31 cellular contexts compared by ENCODE assay signal in the genomic region with DNA sequence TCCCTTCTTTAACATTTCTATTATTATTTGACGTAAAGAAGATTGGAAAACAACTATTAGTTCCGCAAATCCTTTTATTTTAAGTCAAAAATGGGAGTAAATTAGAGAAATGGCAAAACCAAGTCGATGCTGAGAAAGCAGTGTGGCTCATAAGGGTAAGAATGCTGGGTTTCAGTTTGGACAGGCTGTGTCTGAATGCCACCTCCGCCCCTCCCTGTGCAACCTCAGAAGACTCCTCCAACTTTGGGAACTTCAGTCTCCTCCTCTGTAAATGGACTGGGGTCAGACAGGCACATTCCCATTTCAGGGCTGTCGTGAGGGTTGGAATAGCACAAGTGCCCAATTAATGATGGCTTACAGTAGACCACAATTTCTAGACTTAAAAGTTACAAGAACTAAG.
"Had no signal": no experiment of that assay in that cellular context is flagged by ENCODE, and none has a peak within 500 bp of the region (broad histone marks: within the 10 kb centered on the region; RNA-seq: fewer than 3 reads in every experiment).

No MANE protein-coding gene starts in this region.

- H3K9me3 Mint-ChIP-seq: activated B cell treated with CpG ODN at 0.5 μM for 24 hours; activated CD4-positive, alpha-beta memory T cell treated with anti-CD3 and anti-CD28 coated beads for 36 hours; activated CD4-positive, alpha-beta T cell treated with anti-CD3 and anti-CD28 coated beads, Interleukin-2, amount 10 ng/mL, durations not matched to agents 24 days and 14 days; activated CD8-positive, alpha-beta T cell treated with anti-CD3 and anti-CD28 coated beads for 36 hours; activated naive CD4-positive, alpha-beta T cell treated with anti-CD3 and anti-CD28 coated beads for 36 hours; activated naive CD4-positive, alpha-beta T cell treated with anti-CD3 and anti-CD28 coated beads, Interleukin-2, amount 50 U/mL, for 72 hours; activated naive CD8-positive, alpha-beta T cell treated with anti-CD3 and anti-CD28 coated beads for 36 hours; activated T-cell treated with anti-CD3 and anti-CD28 coated beads, Interleukin-2, amount 50 U/mL, for 4 hours; activated T-cell treated with anti-CD3 and anti-CD28 coated beads, Interleukin-2, amount 50 U/mL, for 72 hours; activated T-helper 1 cell treated with anti-CD3 and anti-CD28 coated beads, Interleukin-12 subunit alpha, Interleukin-12 subunit beta, Interleukin-2, Interleukin-4 antibody, amounts not matched to agents 30 ng/mL and 10 ng/mL and 1 ng/mL, durations not matched to agents 14 hours and 24 hours and 36 hours; activated T-helper 17 cell treated with anti-CD3 and anti-CD28 coated beads, Interleukin-2, amount 50 U/mL, for 72 hours; central memory CD8-positive, alpha-beta T cell; T-cell had no signal

- DNase-seq: activated B cell treated with CpG ODN at 0.5 μM for 24 hours; activated CD4-positive, alpha-beta memory T cell treated with anti-CD3 and anti-CD28 coated beads for 36 hours; activated CD4-positive, alpha-beta T cell treated with anti-CD3 and anti-CD28 coated beads for 4 hours; activated CD4-positive, alpha-beta T cell treated with anti-CD3 and anti-CD28 coated beads, Interleukin-2, amount 10 ng/mL, durations not matched to agents 24 days and 14 days; activated CD4-positive, alpha-beta T cell treated with anti-CD3 and anti-CD28 coated beads, Interleukin-2, amount 50 U/mL, for 1 hour; activated CD4-positive, alpha-beta T cell treated with anti-CD3 and anti-CD28 coated beads, Interleukin-2, amount 50 U/mL, for 4 hours; activated CD4-positive, CD25-positive, alpha-beta regulatory T cell treated with anti-CD3 and anti-CD28 coated beads, Interleukin-2, amount 50 U/mL, for 72 hours; activated CD8-positive, alpha-beta T cell treated with anti-CD3 and anti-CD28 coated beads for 36 hours; activated effector memory CD4-positive, alpha-beta T cell treated with anti-CD3 and anti-CD28 coated beads, Interleukin-2, amount 50 U/mL, for 16 hours; activated gamma-delta T cell treated with Interleukin-2 at 50 U/mL for 16 hours; activated naive CD4-positive, alpha-beta T cell; activated naive CD4-positive, alpha-beta T cell treated with anti-CD3 and anti-CD28 coated beads for 36 hours; activated naive CD4-positive, alpha-beta T cell treated with anti-CD3 and anti-CD28 coated beads, Interleukin-2, amount 50 U/mL, for 16 hours; activated naive CD8-positive, alpha-beta T cell treated with anti-CD3 and anti-CD28 coated beads for 36 hours; activated T-cell treated with anti-CD3 and anti-CD28 coated beads for 4 hours; activated T-cell treated with anti-CD3 and anti-CD28 coated beads, Interleukin-2, amount 50 U/mL, for 1 hour; activated T-cell treated with anti-CD3 and anti-CD28 coated beads, Interleukin-2, amount 50 U/mL, for 4 hours; activated T-cell treated with anti-CD3 and anti-CD28 coated beads, Interleukin-2, amount 50 U/mL, for 72 hours; adrenal gland; amniotic stem cell; caudate nucleus; cerebellar nuclear complex; T-cell; T-helper 17 cell; T1000 had no signal

- H3K4me3 Mint-ChIP-seq: activated B cell treated with CpG ODN at 0.5 μM for 24 hours; activated CD4-positive, alpha-beta memory T cell treated with anti-CD3 and anti-CD28 coated beads for 36 hours; activated CD4-positive, alpha-beta T cell treated with anti-CD3 and anti-CD28 coated beads, Interleukin-2, amount 10 ng/mL, durations not matched to agents 24 days and 14 days; activated CD8-positive, alpha-beta memory T cell treated with anti-CD3 and anti-CD28 coated beads, Interleukin-2, amount 10 ng/mL, durations not matched to agents 7 days and 5 days; activated CD8-positive, alpha-beta T cell treated with anti-CD3 and anti-CD28 coated beads for 36 hours; activated naive CD4-positive, alpha-beta T cell treated with anti-CD3 and anti-CD28 coated beads for 36 hours; activated naive CD8-positive, alpha-beta T cell treated with anti-CD3 and anti-CD28 coated beads for 36 hours; activated T-cell treated with anti-CD3 and anti-CD28 coated beads, Interleukin-2, amount 50 U/mL, for 4 hours; activated T-cell treated with anti-CD3 and anti-CD28 coated beads, Interleukin-2, amount 50 U/mL, for 72 hours; activated T-helper 1 cell treated with anti-CD3 and anti-CD28 coated beads, Interleukin-12 subunit alpha, Interleukin-12 subunit beta, Interleukin-2, Interleukin-4 antibody, amounts not matched to agents 30 ng/mL and 10 ng/mL and 1 ng/mL, durations not matched to agents 14 hours and 24 hours and 36 hours; activated T-helper 17 cell treated with anti-CD3 and anti-CD28 coated beads, Interleukin-2, amount 50 U/mL, for 72 hours; brain; central memory CD8-positive, alpha-beta T cell; T-cell; T-helper 17 cell had no signal

- H3K36me3 Mint-ChIP-seq: activated CD4-positive, alpha-beta memory T cell treated with anti-CD3 and anti-CD28 coated beads for 36 hours; activated CD8-positive, alpha-beta memory T cell treated with anti-CD3 and anti-CD28 coated beads, Interleukin-2, amount 10 ng/mL, durations not matched to agents 7 days and 5 days; activated naive CD4-positive, alpha-beta T cell treated with anti-CD3 and anti-CD28 coated beads, Interleukin-2, amount 50 U/mL, for 72 hours; activated naive CD8-positive, alpha-beta T cell treated with anti-CD3 and anti-CD28 coated beads for 36 hours; brain; T-cell had no signal

- H3K4me1 Mint-ChIP-seq: activated B cell treated with CpG ODN at 0.5 μM for 24 hours; activated CD4-positive, alpha-beta T cell treated with anti-CD3 and anti-CD28 coated beads, Interleukin-2, amount 10 ng/mL, durations not matched to agents 24 days and 14 days; activated CD8-positive, alpha-beta memory T cell treated with anti-CD3 and anti-CD28 coated beads, Interleukin-2, amount 10 ng/mL, durations not matched to agents 7 days and 5 days; activated naive CD8-positive, alpha-beta T cell treated with anti-CD3 and anti-CD28 coated beads for 36 hours; activated T-helper 17 cell treated with anti-CD3 and anti-CD28 coated beads, Interleukin-2, amount 50 U/mL, for 72 hours; central memory CD8-positive, alpha-beta T cell; T-cell had no signal

- H3K27ac Mint-ChIP-seq: activated B cell treated with CpG ODN at 0.5 μM for 24 hours; activated CD4-positive, alpha-beta memory T cell treated with anti-CD3 and anti-CD28 coated beads for 36 hours; activated CD4-positive, alpha-beta T cell treated with anti-CD3 and anti-CD28 coated beads, Interleukin-2, amount 10 ng/mL, durations not matched to agents 24 days and 14 days; activated CD8-positive, alpha-beta memory T cell treated with anti-CD3 and anti-CD28 coated beads, Interleukin-2, amount 10 ng/mL, durations not matched to agents 7 days and 5 days; activated CD8-positive, alpha-beta T cell treated with anti-CD3 and anti-CD28 coated beads for 36 hours; activated naive CD4-positive, alpha-beta T cell treated with anti-CD3 and anti-CD28 coated beads for 36 hours; activated naive CD4-positive, alpha-beta T cell treated with anti-CD3 and anti-CD28 coated beads, Interleukin-2, amount 50 U/mL, for 72 hours; activated naive CD8-positive, alpha-beta T cell treated with anti-CD3 and anti-CD28 coated beads for 36 hours; activated T-cell treated with anti-CD3 and anti-CD28 coated beads, Interleukin-2, amount 50 U/mL, for 72 hours; activated T-helper 1 cell treated with anti-CD3 and anti-CD28 coated beads, Interleukin-12 subunit alpha, Interleukin-12 subunit beta, Interleukin-2, Interleukin-4 antibody, amounts not matched to agents 30 ng/mL and 10 ng/mL and 1 ng/mL, durations not matched to agents 14 hours and 24 hours and 36 hours; activated T-helper 17 cell treated with anti-CD3 and anti-CD28 coated beads, Interleukin-2, amount 50 U/mL, for 72 hours; T-cell; T-helper 17 cell had no signal
